18 cellular contexts compared by ENCODE assay signal in genomic region chr15:31207246-31207645, GRCh38.
DNase-seq lines count a peak whose midpoint lies in the region; ATAC-seq and TF ChIP-seq lines count a peak whose summit lies in the region.
"Had no signal": no experiment of that assay in that cellular context is flagged by ENCODE, and none has a peak within 500 bp of the region (broad histone marks: within the 10 kb centered on the region; RNA-seq: fewer than 3 reads in every experiment).

No MANE protein-coding gene starts in this region.

- DNase-seq in right atrium auricular region (ENCODE audit: low spot score) (peak; percentile 49), left cardiac atrium (no peak), NCI-H2029 treated with DMSO at 0.1 percent for 48 hours (lab: John Stamatoyannopoulos, UW) (no peak)
- DNase-seq in activated CD8-positive, alpha-beta T cell treated with anti-CD3 and anti-CD28 coated beads for 36 hours: peak; percentile 34
- DNase-seq in naive thymus-derived CD8-positive, alpha-beta T cell: peak in 8 of 10 donors; percentile 50 to 82 (median 60)
- DNase-seq in activated T-cell treated with anti-CD3 and anti-CD28 coated beads, Interleukin-2, amount 50 U/mL, for 1 hour: no peak
- DNase-seq: EL, H7, MG63, NCI-H1105 treated with DMSO at 0.1 percent for 48 hours, NCI-H446 treated with DMSO at 0.1 percent for 48 hours, NCI-H774, Right ventricle myocardium superior had no signal

- peaks cover 29% of the 10 kb centered on the region for H3K4me1 Mint-ChIP-seq in activated CD8-positive, alpha-beta T cell treated with anti-CD3 and anti-CD28 coated beads for 36 hours (ENCODE audit: low read depth)
- peaks cover 8 to 41% (median 35%) of the 10 kb centered on the region in 4 donors for H3K4me1 Mint-ChIP-seq in naive thymus-derived CD8-positive, alpha-beta T cell
- H3K4me1 Mint-ChIP-seq: B cell had no signal

- no peaks in the 10 kb centered on the region for H3K36me3 Mint-ChIP-seq in activated CD8-positive, alpha-beta T cell treated with anti-CD3 and anti-CD28 coated beads for 36 hours (ENCODE audit: low read depth)
- no peaks in the 10 kb centered on the region for H3K36me3 Mint-ChIP-seq in naive thymus-derived CD8-positive, alpha-beta T cell

- H3K36me3 ChIP-seq in right atrium auricular region (no peaks in the 10 kb centered on the region), KOPT-K1 (ENCODE audit: insufficient read depth, low read length) (no peaks in the 10 kb centered on the region)
- H3K36me3 ChIP-seq: MG63 had no signal

- H3K4me3 Mint-ChIP-seq in activated CD8-positive, alpha-beta T cell treated with anti-CD3 and anti-CD28 coated beads for 36 hours: no peak overlapping the region
- peak overlapping the region in 5 of 10 donors; percentile 31 to 70 (median 37) for H3K4me3 Mint-ChIP-seq in naive thymus-derived CD8-positive, alpha-beta T cell
- H3K4me3 Mint-ChIP-seq: B cell had no signal

- H3K9me3 ChIP-seq in right atrium auricular region (peaks cover 0 to 9% of the 10 kb centered on the region in 2 donors), KOPT-K1 (ENCODE audit: insufficient read depth, low read length, poor library complexity, severe bottlenecking) (no peaks in the 10 kb centered on the region)
- H3K9me3 ChIP-seq: MG63 had no signal

- no peaks in the 10 kb centered on the region for H3K27me3 Mint-ChIP-seq in activated CD8-positive, alpha-beta T cell treated with anti-CD3 and anti-CD28 coated beads for 36 hours
- H3K27me3 Mint-ChIP-seq in naive thymus-derived CD8-positive, alpha-beta T cell: no peaks in the 10 kb centered on the region
- H3K27me3 Mint-ChIP-seq: B cell had no signal

- peaks cover 0 to 4% of the 10 kb centered on the region in 2 donors for H3K4me1 ChIP-seq in right atrium auricular region

- ATAC-seq in left cardiac atrium: no peak
- ATAC-seq in activated CD8-positive, alpha-beta T cell treated with anti-CD3 and anti-CD28 coated beads for 36 hours: peak; percentile 72
- ATAC-seq in naive thymus-derived CD8-positive, alpha-beta T cell: peak; percentile 96 to 99
- ATAC-seq in GM21786 (IDR thresholded peaks at IDR 0.05; ENCODE audit: unreplicated experiment): no peak
- ATAC-seq: Panc1 had no signal

- intact Hi-C loops in left cardiac atrium (cut with DNase I): no loop called here
- intact Hi-C loops in activated CD8-positive, alpha-beta T cell treated with anti-CD3 and anti-CD28 coated beads for 36 hours (cut with micrococcal nuclease): loop anchor here (10.0 kb wide), 1 partner anchor 228 kb away; no protein-coding TSS in a partner anchor

- H3K27ac Mint-ChIP-seq in activated CD8-positive, alpha-beta T cell treated with anti-CD3 and anti-CD28 coated beads for 36 hours: no peak overlapping the region
- H3K27ac Mint-ChIP-seq in naive thymus-derived CD8-positive, alpha-beta T cell: peak overlapping the region in 8 of 10 donors; percentile 41 to 91 (median 78)
- H3K27ac Mint-ChIP-seq: B cell had no signal

- no peak for TF ChIP-seq CTCF in right atrium auricular region (IDR thresholded peaks at IDR 0.05)
- TF ChIP-seq CTCF in activated CD8-positive, alpha-beta T cell treated with anti-CD3 and anti-CD28 coated beads for 36 hours (IDR thresholded peaks at IDR 0.05): no peak

- H3K4me3 ChIP-seq in right atrium auricular region: no peak overlapping the region
- H3K4me3 ChIP-seq: MG63 had no signal

- no peak overlapping the region for H3K27ac ChIP-seq in right atrium auricular region
- peak overlapping the region; percentile 38 for H3K27ac ChIP-seq in KOPT-K1 (ENCODE audit: low read depth, low read length, poor library complexity, severe bottlenecking)
- H3K27ac ChIP-seq: KMS-11 had no signal

- no peaks in the 10 kb centered on the region for H3K27me3 ChIP-seq in right atrium auricular region
- H3K27me3 ChIP-seq: MG63 had no signal

- CTCF ChIA-PET in activated CD8-positive, alpha-beta T cell treated with anti-CD3 and anti-CD28 coated beads for 36 hours (lab: Charles Lee): interaction anchor here (0.6 to 2.4 kb wide), 5 partner anchors 8 to 296 kb away, joined by 3 to 10 read pairs (median 4); no protein-coding TSS in a partner anchor

- H3K9me3 Mint-ChIP-seq in activated CD8-positive, alpha-beta T cell treated with anti-CD3 and anti-CD28 coated beads for 36 hours: peaks cover 3% of the 10 kb centered on the region
- no peaks in the 10 kb centered on the region for H3K9me3 Mint-ChIP-seq in naive thymus-derived CD8-positive, alpha-beta T cell

- POLR2A ChIA-PET in activated CD8-positive, alpha-beta T cell treated with anti-CD3 and anti-CD28 coated beads for 36 hours (lab: Charles Lee): no interaction called here
- POLR2A ChIA-PET in naive thymus-derived CD8-positive, alpha-beta T cell (lab: Charles Lee): interaction anchor here (1.0 to 2.1 kb wide), 8 partner anchors 8 to 277 kb away, joined by 3 to 11 read pairs (median 6); partner anchors contain the start of gene KLF13

Comparison
In these comparisons a context has a peak if more than half of its experiments do, and no peak if none do; other contexts are left out.
1. DNase-seq: peak in right atrium auricular region (single experiment), activated CD8-positive, alpha-beta T cell treated with anti-CD3 and anti-CD28 coated beads for 36 hours (single experiment) and naive thymus-derived CD8-positive, alpha-beta T cell (8 of 10); none in left cardiac atrium (single experiment), NCI-H2029 treated with DMSO at 0.1 percent for 48 hours (single experiment) and activated T-cell treated with anti-CD3 and anti-CD28 coated beads, Interleukin-2, amount 50 U/mL, for 1 hour (single experiment).
2. ATAC-seq: peak in activated CD8-positive, alpha-beta T cell treated with anti-CD3 and anti-CD28 coated beads for 36 hours (single experiment) and naive thymus-derived CD8-positive, alpha-beta T cell (2 of 2); none in left cardiac atrium (0 of 2) and GM21786 (single experiment).